Comparison of ENCODE assay signal across 12 cellular contexts in the genomic region with DNA sequence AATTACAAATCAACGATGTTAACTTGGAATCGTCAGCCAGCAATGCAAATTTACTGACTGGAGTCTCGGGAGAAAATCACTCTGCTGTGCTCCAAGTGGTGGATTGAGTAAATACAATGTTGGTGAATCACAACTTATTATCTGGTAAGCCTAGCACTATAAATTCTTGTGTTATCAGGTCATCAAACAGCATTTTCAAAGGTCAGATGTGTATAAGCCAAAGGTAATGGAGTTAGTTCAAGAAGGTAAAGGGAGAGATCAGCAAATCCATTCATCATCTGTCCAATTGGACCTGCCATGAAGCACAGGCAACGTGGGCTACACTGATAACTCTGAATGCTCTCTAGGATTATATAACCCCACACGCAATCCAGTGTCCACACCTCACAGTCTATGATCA. TPM values are rescaled to one million over a fixed set of nuclear protein-coding genes. Genes with fewer than 3 reads are reported as not detected.
DNase-seq lines count a peak whose midpoint lies in the region; ATAC-seq, FAIRE-seq and TF ChIP-seq lines count a peak whose summit lies in the region.
"Had no signal": no experiment of that assay in that cellular context is flagged by ENCODE, and none has a peak within 500 bp of the region (broad histone marks: within the 10 kb centered on the region; RNA-seq: fewer than 3 reads in every experiment).

No MANE protein-coding gene starts in this region.

- DNase-seq in Daoy (ENCODE audit: low read depth) (peak; percentile 62), NCI-H226 (peak; percentile 73), dermis blood vessel endothelial cell (peak; percentile 26), mucosa of descending colon (no peak), NCI-H187 treated with DMSO at 0.1 percent for 48 hours (lab: John Stamatoyannopoulos, UW) (no peak), kidney (no peak)
- no peak for DNase-seq in activated naive CD4-positive, alpha-beta T cell treated with anti-CD3 and anti-CD28 coated beads, Interleukin-2, amount 10 ng/mL, durations not matched to agents 7 days and 5 days
- DNase-seq: activated naive CD8-positive, alpha-beta T cell treated with anti-CD3 and anti-CD28 coated beads, Interleukin-2, amount 50 U/mL, for 24 hours; effector memory CD4-positive, alpha-beta T cell; Karpas-422; NCI-H2227 treated with DMSO at 0.1 percent for 48 hours had no signal

- H3K27ac ChIP-seq in kidney (ENCODE audit: low read depth in 2 of 2, low read length in 2 of 2), result peak overlapping the region in 1 of 2 donors; percentile 19

- H3K9ac ChIP-seq in kidney (ENCODE audit: low read length in 2 of 2), result no peak overlapping the region

- H3K9me3 Mint-ChIP-seq in activated naive CD4-positive, alpha-beta T cell treated with anti-CD3 and anti-CD28 coated beads, Interleukin-2, amount 10 ng/mL, durations not matched to agents 7 days and 5 days, result no peaks in the 10 kb centered on the region
- H3K9me3 Mint-ChIP-seq: activated naive CD8-positive, alpha-beta T cell treated with anti-CD3 and anti-CD28 coated beads, Interleukin-2, amount 50 U/mL, for 24 hours had no signal

- peaks cover 3% of the 10 kb centered on the region for H3K36me3 Mint-ChIP-seq in activated naive CD4-positive, alpha-beta T cell treated with anti-CD3 and anti-CD28 coated beads, Interleukin-2, amount 10 ng/mL, durations not matched to agents 7 days and 5 days

- no peak overlapping the region for H3K4me3 ChIP-seq in mucosa of descending colon
- H3K4me3 ChIP-seq in kidney (ENCODE audit: low read length in 2 of 2), result no peak overlapping the region

- H3K36me3 ChIP-seq in mucosa of descending colon (ENCODE audit: low read depth) (no peaks in the 10 kb centered on the region), kidney (ENCODE audit: control insufficient read depth in 1 of 2, insufficient read depth in 2 of 2, low read length in 2 of 2) (peaks cover 0 to 23% of the 10 kb centered on the region in 2 donors)

- peaks cover 12% of the 10 kb centered on the region for H3K4me1 Mint-ChIP-seq in activated naive CD4-positive, alpha-beta T cell treated with anti-CD3 and anti-CD28 coated beads, Interleukin-2, amount 10 ng/mL, durations not matched to agents 7 days and 5 days
- H3K4me1 Mint-ChIP-seq: activated naive CD8-positive, alpha-beta T cell treated with anti-CD3 and anti-CD28 coated beads, Interleukin-2, amount 50 U/mL, for 24 hours had no signal

- no peak overlapping the region for H3K27ac Mint-ChIP-seq in activated naive CD4-positive, alpha-beta T cell treated with anti-CD3 and anti-CD28 coated beads, Interleukin-2, amount 10 ng/mL, durations not matched to agents 7 days and 5 days
- H3K27ac Mint-ChIP-seq: activated naive CD8-positive, alpha-beta T cell treated with anti-CD3 and anti-CD28 coated beads, Interleukin-2, amount 50 U/mL, for 24 hours had no signal

- H3K9me3 ChIP-seq in mucosa of descending colon (no peaks in the 10 kb centered on the region), kidney (ENCODE audit: control insufficient read depth in 1 of 2, low read length in 2 of 2) (no peaks in the 10 kb centered on the region)

- H3K4me1 ChIP-seq in mucosa of descending colon (ENCODE audit: low read depth) (peaks cover 5% of the 10 kb centered on the region), kidney (ENCODE audit: control insufficient read depth in 1 of 2, insufficient read depth in 1 of 2, low read depth in 1 of 2, low read length in 2 of 2) (peaks cover 0 to 4% of the 10 kb centered on the region in 2 donors)

- H3K27me3 Mint-ChIP-seq in activated naive CD4-positive, alpha-beta T cell treated with anti-CD3 and anti-CD28 coated beads, Interleukin-2, amount 10 ng/mL, durations not matched to agents 7 days and 5 days, result no peaks in the 10 kb centered on the region
- H3K27me3 Mint-ChIP-seq: activated naive CD8-positive, alpha-beta T cell treated with anti-CD3 and anti-CD28 coated beads, Interleukin-2, amount 50 U/mL, for 24 hours had no signal

- H3K4me3 Mint-ChIP-seq in activated naive CD4-positive, alpha-beta T cell treated with anti-CD3 and anti-CD28 coated beads, Interleukin-2, amount 10 ng/mL, durations not matched to agents 7 days and 5 days, result no peak overlapping the region
- H3K4me3 Mint-ChIP-seq: activated naive CD8-positive, alpha-beta T cell treated with anti-CD3 and anti-CD28 coated beads, Interleukin-2, amount 50 U/mL, for 24 hours had no signal

- no peak for FAIRE-seq in kidney (lab: Jason Lieb, UNC)

- TF ChIP-seq CTCF in mucosa of descending colon (IDR thresholded peaks at IDR 0.05), result no peak
- no peak for TF ChIP-seq CTCF in kidney (IDR thresholded peaks at IDR 0.05; ENCODE audit: borderline replicate concordance, extremely low read depth, insufficient read depth)

- intact Hi-C loops in mucosa of descending colon (cut with DNase I, micrococcal nuclease) (no loop called here), kidney (cut with DNase I) (no loop called here)

- ATAC-seq in mucosa of descending colon (peak; percentile 86), HG03025 (IDR thresholded peaks at IDR 0.05; ENCODE audit: low FRiP score, unreplicated experiment) (no peak)
- ATAC-seq: activated naive CD8-positive, alpha-beta T cell treated with anti-CD3 and anti-CD28 coated beads, Interleukin-2, amount 50 U/mL, for 24 hours had no signal

- CTCF ChIA-PET in activated naive CD4-positive, alpha-beta T cell treated with anti-CD3 and anti-CD28 coated beads, Interleukin-2, amount 10 ng/mL, durations not matched to agents 7 days and 5 days (lab: Charles Lee), result no interaction called here

RNA-seq across cellular contexts. Expression of gene CUBN, which starts 13.9 kb away (rescaled TPM):
- total RNA-seq in Daoy (2014; rRNA removed; shearing (Covaris generic)), result 0.71 and 1.7 TPM in 2 replicates
- 6.1 and 27.5 TPM in 2 replicates for total RNA-seq in dermis blood vessel endothelial cell
- 1 to 10 TPM in 1 of 3 donors, under 1 TPM in 2; 0.31 to 1.9 (median 0.38) TPM for total RNA-seq in mucosa of descending colon
- total RNA-seq in kidney, result 14.8 TPM
- polyA plus RNA-seq in kidney (ENCODE audit: insufficient read depth, low read depth, low replicate concordance), result 31.6 TPM

Comparison
In these comparisons a context has a peak if more than half of its experiments do, and no peak if none do; other contexts are left out.
1. DNase-seq: peak in Daoy (single experiment), NCI-H226 (single experiment) and dermis blood vessel endothelial cell (single experiment); none in mucosa of descending colon (0 of 3), NCI-H187 treated with DMSO at 0.1 percent for 48 hours (single experiment), activated naive CD4-positive, alpha-beta T cell treated with anti-CD3 and anti-CD28 coated beads, Interleukin-2, amount 10 ng/mL, durations not matched to agents 7 days and 5 days (single experiment) and kidney (single experiment).